In genomic region chr18:58768293-58768974, GRCh38 we compare ENCODE assay signal across 8 cellular contexts.
DNase-seq lines count a peak whose midpoint lies in the region; ATAC-seq and TF ChIP-seq lines count a peak whose summit lies in the region.

No MANE protein-coding gene starts in this region.

- no peaks in the 10 kb centered on the region for H3K36me3 ChIP-seq in endodermal cell (ENCODE audit: control insufficient read depth, insufficient read depth, low read length)

- H3K27ac ChIP-seq in endodermal cell (ENCODE audit: low read depth, low read length) = peak overlapping the region; percentile 30

- H3K4me1 ChIP-seq in endodermal cell (ENCODE audit: control insufficient read depth, insufficient read depth, low read length) = no peaks in the 10 kb centered on the region

- WGBS in endodermal cell (ENCODE audit: insufficient coverage in 1 of 2, insufficient read length in 1 of 2), 2 experiments = 8 to 16% methylated on average over 24 to 40 of the region's 40 CpGs

- H3K27me3 ChIP-seq in endodermal cell (ENCODE audit: control insufficient read depth, insufficient read depth, low read length, poor library complexity, severe bottlenecking) = peaks cover 36% of the 10 kb centered on the region

- H3K9me3 Mint-ChIP-seq in endodermal cell = no peaks in the 10 kb centered on the region

- TF ChIP-seq CTCF in endodermal cell (conservative IDR thresholded peaks at IDR 0.05) = peak; percentile 98

- H3K27ac Mint-ChIP-seq in endodermal cell = no peak overlapping the region

- no peak overlapping the region for H3K9ac ChIP-seq in endodermal cell (ENCODE audit: extremely low read depth, low read length, poor library complexity, severe bottlenecking)

- peak; percentile 75 for ATAC-seq in GM19395 (IDR thresholded peaks at IDR 0.05; ENCODE audit: unreplicated experiment)
- peak; percentile 85 for ATAC-seq in HG03460 (IDR thresholded peaks at IDR 0.05; ENCODE audit: unreplicated experiment)

- H3K27me3 Mint-ChIP-seq in endodermal cell (ENCODE audit: insufficient read depth) = peaks cover 44% of the 10 kb centered on the region

- DNase-seq in C1 segment of cervical spinal cord (lab: John Stamatoyannopoulos, UW) (peak in 13 of 14 donors; percentile 7 to 85 (median 67)), NCI-H774 (lab: John Stamatoyannopoulos, UW) (peak; percentile 66), endodermal cell (peak; percentile 95), midbrain (lab: John Stamatoyannopoulos, UW) (peak; percentile 76)
- peak; percentile 36 to 52 (median 50) for DNase-seq in activated CD8-positive, alpha-beta memory T cell treated with anti-CD3 and anti-CD28 coated beads for 48 hours (ENCODE audit: low read depth in 2 of 3, low spot score in 2 of 3)
- peak; percentile 24 to 32 for DNase-seq in stimulated activated CD8-positive, alpha-beta memory T cell treated with anti-CD3 and anti-CD28 coated beads, Interleukin-4, amount 100 ng/mL, for 1 hour (ENCODE audit: low read depth in 2 of 2, low spot score in 1 of 2)

- no peaks in the 10 kb centered on the region for H3K36me3 Mint-ChIP-seq in endodermal cell (ENCODE audit: low read depth)

- peaks cover 3% of the 10 kb centered on the region for H3K4me1 Mint-ChIP-seq in endodermal cell

- H3K4me3 ChIP-seq in endodermal cell (ENCODE audit: low read length) = no peak overlapping the region

- no peaks in the 10 kb centered on the region for H3K9me3 ChIP-seq in endodermal cell (ENCODE audit: control insufficient read depth, low read length)

- H3K4me3 Mint-ChIP-seq in endodermal cell = peak overlapping the region; percentile 43

Comparison
In these comparisons a context has a peak if more than half of its experiments do, and no peak if none do; other contexts are left out.
1. DNase-seq: peak in every context shown above with its lines; median percentile 95 in endodermal cell; 76 in midbrain; 67 in C1 segment of cervical spinal cord; 66 in NCI-H774; 50 in activated CD8-positive, alpha-beta memory T cell treated with anti-CD3 and anti-CD28 coated beads for 48 hours; 28 in stimulated activated CD8-positive, alpha-beta memory T cell treated with anti-CD3 and anti-CD28 coated beads, Interleukin-4, amount 100 ng/mL, for 1 hour.